In the genomic region with DNA sequence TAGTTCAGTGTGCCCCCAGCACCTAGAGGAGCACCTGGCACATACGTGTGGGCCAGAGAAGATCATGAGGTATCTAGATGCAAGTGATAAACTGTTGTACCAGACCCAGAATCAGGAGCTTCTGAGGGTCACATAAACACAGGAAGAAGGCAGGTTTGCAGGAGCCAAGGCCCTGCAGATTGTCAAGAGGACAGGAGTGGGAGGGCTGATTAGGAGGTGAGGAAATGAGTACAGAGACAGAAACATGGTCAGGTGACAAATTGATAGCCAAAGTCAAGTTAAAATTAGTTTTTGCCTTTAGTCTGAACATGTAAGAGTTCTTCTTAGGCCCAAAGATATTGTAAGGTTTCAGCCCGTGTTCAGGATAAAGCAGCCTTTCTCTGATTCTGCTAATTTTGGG, we compare ENCODE assay signal across 19 cellular contexts. TPM values are rescaled to one million over a fixed set of nuclear protein-coding genes. Genes with fewer than 3 reads are reported as not detected.
DNase-seq lines count a peak whose midpoint lies in the region; ATAC-seq, FAIRE-seq and TF ChIP-seq lines count a peak whose summit lies in the region.
"Had no signal": no experiment of that assay in that cellular context is flagged by ENCODE, and none has a peak within 500 bp of the region (broad histone marks: within the 10 kb centered on the region; RNA-seq: fewer than 3 reads in every experiment).

No MANE protein-coding gene starts in this region.

- CTCF ChIA-PET in CD4-positive, alpha-beta T cell (lab: Charles Lee): no interaction called here
- CTCF ChIA-PET in activated CD4-positive, alpha-beta memory T cell treated with anti-CD3 and anti-CD28 coated beads, Interleukin-2, amount 10 ng/mL, durations not matched to agents 7 days and 5 days (lab: Charles Lee): interaction anchor here (0.6 to 1.9 kb wide), 2 partner anchors 162 to 172 kb away, joined by 5 to 6 read pairs; no protein-coding TSS in a partner anchor

- H3K36me3 Mint-ChIP-seq in CD4-positive, alpha-beta T cell (ENCODE audit: low read depth): no peaks in the 10 kb centered on the region
- H3K36me3 Mint-ChIP-seq in activated CD4-positive, alpha-beta memory T cell treated with anti-CD3 and anti-CD28 coated beads, Interleukin-2, amount 10 ng/mL, durations not matched to agents 7 days and 5 days (ENCODE audit: low read depth): no peaks in the 10 kb centered on the region
- H3K36me3 Mint-ChIP-seq: neural progenitor cell had no signal

- 34 to 37% methylated on average over 2 of the region's 2 CpGs for WGBS in pancreas, 2 donors

- intact Hi-C loops in CD4-positive, alpha-beta T cell (cut with DNase I, micrococcal nuclease): no loop called here
- intact Hi-C loops in pancreas (cut with DNase I): loop anchor here in 1 of 3 donors (5.0 kb wide), 1 partner anchor 165 kb away; no protein-coding TSS in a partner anchor
- intact Hi-C loops in left lung (cut with DNase I): no loop called here

- H3K9me3 Mint-ChIP-seq in CD4-positive, alpha-beta T cell: no peaks in the 10 kb centered on the region
- no peaks in the 10 kb centered on the region for H3K9me3 Mint-ChIP-seq in activated CD4-positive, alpha-beta memory T cell treated with anti-CD3 and anti-CD28 coated beads, Interleukin-2, amount 10 ng/mL, durations not matched to agents 7 days and 5 days
- H3K9me3 Mint-ChIP-seq: neural progenitor cell; stimulated activated naive CD8-positive, alpha-beta T cell treated with anti-CD3 and anti-CD28 coated beads, Interleukin-15, amount 100 ng/mL, for 72 hours had no signal

- no peak for ATAC-seq in CD4-positive, alpha-beta T cell (ENCODE audit: poor library complexity)
- ATAC-seq in pancreas: peak; percentile 16 to 64 (median 26)
- ATAC-seq in left lung: no peak
- ATAC-seq: stimulated activated naive CD8-positive, alpha-beta T cell treated with anti-CD3 and anti-CD28 coated beads, Interleukin-15, amount 100 ng/mL, for 72 hours had no signal

- POLR2A ChIA-PET in CD4-positive, alpha-beta T cell (lab: Charles Lee): no interaction called here
- POLR2A ChIA-PET in activated CD4-positive, alpha-beta memory T cell treated with anti-CD3 and anti-CD28 coated beads, Interleukin-2, amount 10 ng/mL, durations not matched to agents 7 days and 5 days (lab: Charles Lee): no interaction called here

- no peaks in the 10 kb centered on the region for H3K27me3 ChIP-seq in CD4-positive, alpha-beta T cell (ENCODE audit: control insufficient read depth, insufficient read depth, low read length)
- H3K27me3 ChIP-seq in pancreas (no peaks in the 10 kb centered on the region), left lung (no peaks in the 10 kb centered on the region)
- H3K27me3 ChIP-seq: colonic mucosa had no signal

- H3K27ac ChIP-seq in CD4-positive, alpha-beta T cell (ENCODE audit: low read depth, low read length): no peak overlapping the region
- H3K27ac ChIP-seq in pancreas: peak overlapping the region in 3 of 4 donors; percentile 39 to 50 (median 48)
- H3K27ac ChIP-seq in left lung: peak overlapping the region in 1 of 2 donors; percentile 57
- H3K27ac ChIP-seq: colonic mucosa, KMS-11, neural progenitor cell, WERI-Rb-1 had no signal

- H3K4me3 Mint-ChIP-seq in CD4-positive, alpha-beta T cell: no peak overlapping the region
- H3K4me3 Mint-ChIP-seq in activated CD4-positive, alpha-beta memory T cell treated with anti-CD3 and anti-CD28 coated beads, Interleukin-2, amount 10 ng/mL, durations not matched to agents 7 days and 5 days: no peak overlapping the region
- H3K4me3 Mint-ChIP-seq: neural progenitor cell; stimulated activated naive CD8-positive, alpha-beta T cell treated with anti-CD3 and anti-CD28 coated beads, Interleukin-15, amount 100 ng/mL, for 72 hours had no signal

- no peak for TF ChIP-seq CTCF in CD4-positive, alpha-beta T cell (IDR thresholded peaks at IDR 0.05)
- no peak for TF ChIP-seq CTCF in fibroblast of pulmonary artery (IDR thresholded peaks at IDR 0.05; ENCODE audit: low read length, missing control alignments)
- no peak for TF ChIP-seq CTCF in pancreas (IDR thresholded peaks at IDR 0.05)
- TF ChIP-seq CTCF in left lung (IDR thresholded peaks at IDR 0.05): no peak

- peaks cover 18% of the 10 kb centered on the region for H3K4me1 Mint-ChIP-seq in CD4-positive, alpha-beta T cell (ENCODE audit: low read depth)
- peaks cover 41% of the 10 kb centered on the region for H3K4me1 Mint-ChIP-seq in activated CD4-positive, alpha-beta memory T cell treated with anti-CD3 and anti-CD28 coated beads, Interleukin-2, amount 10 ng/mL, durations not matched to agents 7 days and 5 days

- no peak for FAIRE-seq in pancreas (lab: Jason Lieb, UNC)
- FAIRE-seq: H54 had no signal

- H3K27me3 Mint-ChIP-seq in CD4-positive, alpha-beta T cell: no peaks in the 10 kb centered on the region
- no peaks in the 10 kb centered on the region for H3K27me3 Mint-ChIP-seq in activated CD4-positive, alpha-beta memory T cell treated with anti-CD3 and anti-CD28 coated beads, Interleukin-2, amount 10 ng/mL, durations not matched to agents 7 days and 5 days
- H3K27me3 Mint-ChIP-seq: stimulated activated naive CD8-positive, alpha-beta T cell treated with anti-CD3 and anti-CD28 coated beads, Interleukin-15, amount 100 ng/mL, for 72 hours had no signal

- peak overlapping the region; percentile 3 for H3K4me3 ChIP-seq in fibroblast of pulmonary artery (replicated peaks; ENCODE audit: low read depth, low read length)
- H3K4me3 ChIP-seq in pancreas: no peak overlapping the region
- H3K4me3 ChIP-seq in left lung: no peak overlapping the region
- H3K4me3 ChIP-seq: colonic mucosa, neural progenitor cell had no signal

- peak overlapping the region; percentile 5 for H3K27ac Mint-ChIP-seq in CD4-positive, alpha-beta T cell
- peak overlapping the region; percentile 1 for H3K27ac Mint-ChIP-seq in activated CD4-positive, alpha-beta memory T cell treated with anti-CD3 and anti-CD28 coated beads, Interleukin-2, amount 10 ng/mL, durations not matched to agents 7 days and 5 days
- H3K27ac Mint-ChIP-seq: neural progenitor cell; stimulated activated naive CD8-positive, alpha-beta T cell treated with anti-CD3 and anti-CD28 coated beads, Interleukin-15, amount 100 ng/mL, for 72 hours had no signal

- DNase-seq in CD4-positive, alpha-beta T cell: no peak
- DNase-seq in activated CD4-positive, alpha-beta memory T cell treated with anti-CD3 and anti-CD28 coated beads, Interleukin-2, amount 10 ng/mL, durations not matched to agents 7 days and 5 days: no peak
- no peak for DNase-seq in fibroblast of pulmonary artery (ENCODE audit: low read depth)
- no peak for DNase-seq in pancreas
- DNase-seq in left lung: no peak
- no peak for DNase-seq in stimulated activated CD4-positive, alpha-beta T cell treated with anti-CD3 and anti-CD28 coated beads, Interleukin-4, amount 100 ng/mL, for 4 hours
- no peak for DNase-seq in SKM-1 (lab: John Stamatoyannopoulos, UW; ENCODE audit: unreplicated experiment)
- no peak for DNase-seq in NCI-H2081 (lab: John Stamatoyannopoulos, UW)
- DNase-seq: amygdala; colonic mucosa; mammary epithelial cell; NCI-H1436 treated with DMSO at 0.1 percent for 48 hours; NCI-H510A; stimulated activated naive CD8-positive, alpha-beta T cell treated with anti-CD3 and anti-CD28 coated beads, Interleukin-15, amount 100 ng/mL, for 72 hours; WERI-Rb-1 had no signal

- H3K4me1 ChIP-seq in pancreas: peaks cover 0 to 8% (median 0%) of the 10 kb centered on the region in 3 donors
- no peaks in the 10 kb centered on the region for H3K4me1 ChIP-seq in left lung
- H3K4me1 ChIP-seq: colonic mucosa, neural progenitor cell had no signal

- no peaks in the 10 kb centered on the region for H3K36me3 ChIP-seq in pancreas
- H3K36me3 ChIP-seq in left lung: no peaks in the 10 kb centered on the region
- H3K36me3 ChIP-seq: colonic mucosa, neural progenitor cell, WERI-Rb-1 had no signal

- H3K9me3 ChIP-seq in CD4-positive, alpha-beta T cell (ENCODE audit: control insufficient read depth, low read length): no peaks in the 10 kb centered on the region
- no peaks in the 10 kb centered on the region for H3K9me3 ChIP-seq in pancreas
- H3K9me3 ChIP-seq in left lung: no peaks in the 10 kb centered on the region
- H3K9me3 ChIP-seq: colonic mucosa had no signal

RNA-seq across cellular contexts. Expression of gene TRAF3IP3, which starts 14.0 kb away (rescaled TPM):
- total RNA-seq in CD4-positive, alpha-beta T cell: 100 to 1,000 TPM; 279 to 290 TPM
- total RNA-seq in activated CD4-positive, alpha-beta memory T cell treated with anti-CD3 and anti-CD28 coated beads, Interleukin-2, amount 10 ng/mL, durations not matched to agents 7 days and 5 days: 100 to 1,000 TPM; 421 to 422 TPM
- total RNA-seq in pancreas (1 to 10 TPM in 4 of 6 donors, under 1 TPM in 2; 0.42 to 5.5 (median 1.5) TPM), left lung (10 to 100 TPM in 1 of 2 donors, 1 to 10 TPM in 1; 4.5 to 13.5 TPM)
- polyA plus RNA-seq in pancreas: 1 to 10 TPM in 1 of 2 donors, under 1 TPM in 1; 0.68 to 1.4 TPM
- polyA plus RNA-seq: BJ, mammary epithelial cell had no signal

RNA-seq across cellular contexts. Expression of gene HSD11B1, which starts 37.2 kb away (rescaled TPM):
- under 1 TPM in 1 of 2 experiments, not detected in 1; 0.33 TPM for total RNA-seq in CD4-positive, alpha-beta T cell
- 10 to 100 TPM in 1 of 2 experiments, 1 to 10 TPM in 1; 8.7 to 11.4 TPM for total RNA-seq in activated CD4-positive, alpha-beta memory T cell treated with anti-CD3 and anti-CD28 coated beads, Interleukin-2, amount 10 ng/mL, durations not matched to agents 7 days and 5 days
- total RNA-seq in pancreas (1 to 10 TPM in 3 of 6 donors, under 1 TPM in 2, not detected in 1; 0.51 to 5.6 (median 1.4) TPM), left lung (10 to 100 TPM in 1 of 2 donors, 1 to 10 TPM in 1; 8.1 to 30.7 TPM)
- polyA plus RNA-seq in pancreas: under 1 TPM in 1 of 2 donors, not detected in 1; 0.47 TPM
- total RNA-seq: mammary epithelial cell had no signal

RNA-seq across cellular contexts. Expression of gene C1orf74, which starts 42.5 kb away (rescaled TPM):
- under 1 TPM; 0.63 to 0.67 TPM for total RNA-seq in CD4-positive, alpha-beta T cell
- total RNA-seq in activated CD4-positive, alpha-beta memory T cell treated with anti-CD3 and anti-CD28 coated beads, Interleukin-2, amount 10 ng/mL, durations not matched to agents 7 days and 5 days: 1 to 10 TPM; 2.1 to 2.2 TPM
- 1 to 10 TPM in 1 of 6 donors, under 1 TPM in 5; 0.39 to 1.2 (median 0.78) TPM for total RNA-seq in pancreas
- under 1 TPM; 0.80 to 0.92 TPM for polyA plus RNA-seq in pancreas
- total RNA-seq in left lung: 1 to 10 TPM; 1.8 to 2.2 TPM

Comparison
In these comparisons a context has a peak if more than half of its experiments do, and no peak if none do; other contexts are left out.
1. ATAC-seq: peak in pancreas (4 of 4); none in CD4-positive, alpha-beta T cell (single experiment) and left lung (single experiment).
2. RNA of gene TRAF3IP3, which starts 14.0 kb away (total RNA-seq): 421 to 422 TPM in activated CD4-positive, alpha-beta memory T cell treated with anti-CD3 and anti-CD28 coated beads, Interleukin-2, amount 10 ng/mL, durations not matched to agents 7 days and 5 days and 279 to 290 TPM in CD4-positive, alpha-beta T cell; 4.5 to 13.5 TPM in left lung and 0.42 to 5.5 TPM in pancreas; every median in the first group is over 10 times any median in the second.